Comparison of ENCODE assay signal across 23 cellular contexts in the genomic region with DNA sequence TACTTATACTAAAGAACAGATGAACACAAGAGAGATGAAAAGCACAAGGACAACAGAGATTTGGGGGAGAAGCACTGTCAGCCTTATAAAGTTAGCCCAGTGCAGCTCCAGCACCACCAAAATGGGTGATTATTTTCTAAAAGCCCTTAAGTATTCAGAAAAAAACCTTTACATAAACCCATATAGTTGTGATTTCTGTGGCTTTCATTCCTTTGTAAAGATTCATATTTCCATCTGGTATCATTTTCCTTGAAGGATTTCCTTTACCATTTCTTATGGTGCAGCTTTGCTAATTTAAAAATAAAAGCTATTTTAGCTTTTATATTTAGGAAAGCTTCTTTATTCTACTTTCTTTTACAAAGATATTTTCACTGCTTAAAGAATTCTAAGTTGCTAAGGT.
DNase-seq lines count a peak whose midpoint lies in the region; ATAC-seq and TF ChIP-seq lines count a peak whose summit lies in the region.
"Had no signal": no experiment of that assay in that cellular context is flagged by ENCODE, and none has a peak within 500 bp of the region (broad histone marks: within the 10 kb centered on the region; RNA-seq: fewer than 3 reads in every experiment).

No MANE protein-coding gene starts in this region.

- H4K20me1 ChIP-seq in PC-3 (ENCODE audit: low read length) = no peaks in the 10 kb centered on the region
- H4K20me1 ChIP-seq: BLaER1 treated with 17β-estradiol and CSF1 and Interleukin-3, amounts not matched to agents 10 nM and 100 nM had no signal

- peaks cover 29% of the 10 kb centered on the region for H3K9me3 Mint-ChIP-seq in endodermal cell
- H3K9me3 Mint-ChIP-seq: CD4-positive, alpha-beta T cell; CD8-positive, alpha-beta memory T cell had no signal

- no peak overlapping the region for H2BK5ac ChIP-seq in neuronal stem cell (ENCODE audit: low read length)

- no TSS peak for BruUV-seq in PC-3 (replicated peaks; lab: Mats Ljungman, UMichigan)

- H3F3A ChIP-seq in PC-3 (ENCODE audit: low read length, unreplicated experiment) = no peaks in the 10 kb centered on the region

- H2AK5ac ChIP-seq in neuronal stem cell (ENCODE audit: low read depth, low read length) = no peak overlapping the region

- H3K79me2 ChIP-seq in PC-3 (ENCODE audit: low read length) = no peaks in the 10 kb centered on the region

- H3K4me3 ChIP-seq in PC-3 (ENCODE audit: low read length) (no peak overlapping the region), neuronal stem cell (ENCODE audit: low read length in 2 of 2) (no peak overlapping the region), endodermal cell (ENCODE audit: low read length) (no peak overlapping the region)
- H3K4me3 ChIP-seq: A549; BLaER1 treated with 17β-estradiol and CSF1 and Interleukin-3, amounts not matched to agents 10 nM and 100 nM; GM12878; GM23338 had no signal

- POLR2A ChIA-PET in PC-3 (lab: Charles Lee; ENCODE audit: unreplicated experiment) = interaction anchor here (0.6 kb wide), 1 partner anchor 198 kb away, joined by 4 read pairs; no protein-coding TSS in a partner anchor

- H2BK15ac ChIP-seq in neuronal stem cell (ENCODE audit: low read length) = no peak overlapping the region

- no peak overlapping the region for H3K18ac ChIP-seq in neuronal stem cell (ENCODE audit: low read length)

- no peaks in the 10 kb centered on the region for H3K79me1 ChIP-seq in neuronal stem cell (ENCODE audit: low read depth, low read length)

- H3K9me2 ChIP-seq in PC-3 (replicated peaks; ENCODE audit: low read length) = no peaks in the 10 kb centered on the region

- TF ChIP-seq CTCF in PC-3 (conservative IDR thresholded peaks at IDR 0.05; ENCODE audit: low read depth, low read length) = no peak
- TF ChIP-seq CTCF in endodermal cell (conservative IDR thresholded peaks at IDR 0.05) = no peak

- H3K27me3 ChIP-seq in PC-3 (ENCODE audit: low read length) (no peaks in the 10 kb centered on the region), neuronal stem cell (ENCODE audit: control insufficient read depth in 3 of 3, insufficient read depth in 3 of 3, low read depth in 1 of 3, low read length in 3 of 3) (no peaks in the 10 kb centered on the region), endodermal cell (ENCODE audit: control insufficient read depth, insufficient read depth, low read length, poor library complexity, severe bottlenecking) (no peaks in the 10 kb centered on the region)
- H3K27me3 ChIP-seq: BE2C; BLaER1 treated with 17β-estradiol and CSF1 and Interleukin-3, amounts not matched to agents 10 nM and 100 nM had no signal

- H3K4me2 ChIP-seq in PC-3 (ENCODE audit: low read length) (peak overlapping the region; percentile 12), neuronal stem cell (ENCODE audit: insufficient read depth, low read length, poor library complexity, severe bottlenecking) (no peak overlapping the region)
- H3K4me2 ChIP-seq: A549; BLaER1 treated with 17β-estradiol and CSF1 and Interleukin-3, amounts not matched to agents 10 nM and 100 nM; GM23338 had no signal

- intact Hi-C loops in PC-3 (cut with micrococcal nuclease) = no loop called here

- H3K27me3 Mint-ChIP-seq in endodermal cell (ENCODE audit: insufficient read depth) = no peaks in the 10 kb centered on the region
- H3K27me3 Mint-ChIP-seq: CD4-positive, alpha-beta T cell had no signal

- H3K36me3 Mint-ChIP-seq in endodermal cell (ENCODE audit: low read depth) = peaks cover 10% of the 10 kb centered on the region
- H3K36me3 Mint-ChIP-seq: CD14-positive monocyte; CD8-positive, alpha-beta memory T cell had no signal

- peaks cover 14% of the 10 kb centered on the region for H3K4me1 ChIP-seq in PC-3 (ENCODE audit: insufficient read depth, low read length)
- H3K4me1 ChIP-seq in neuronal stem cell (ENCODE audit: control insufficient read depth in 2 of 2, insufficient read depth in 1 of 2, low read depth in 1 of 2, low read length in 2 of 2) = no peaks in the 10 kb centered on the region
- no peaks in the 10 kb centered on the region for H3K4me1 ChIP-seq in endodermal cell (ENCODE audit: control insufficient read depth, insufficient read depth, low read length)
- H3K4me1 ChIP-seq: BE2C; BLaER1 treated with 17β-estradiol and CSF1 and Interleukin-3, amounts not matched to agents 10 nM and 100 nM had no signal

- no peak overlapping the region for H4K91ac ChIP-seq in neuronal stem cell (ENCODE audit: low read depth, low read length, poor library complexity)

- H3K23ac ChIP-seq in neuronal stem cell (ENCODE audit: low read depth, low read length, poor library complexity) = no peak overlapping the region

- H3K9me3 ChIP-seq in PC-3 (ENCODE audit: low read length) (no peaks in the 10 kb centered on the region), neuronal stem cell (replicated peaks in 1 of 2; ENCODE audit: control insufficient read depth in 2 of 2, insufficient read depth in 1 of 2, low read depth in 1 of 2, low read length in 2 of 2) (peaks cover 5 to 21% of the 10 kb centered on the region in 2 donors), endodermal cell (ENCODE audit: control insufficient read depth, low read length) (peaks cover 7% of the 10 kb centered on the region)
- H3K9me3 ChIP-seq: BE2C had no signal

- H2BK12ac ChIP-seq in neuronal stem cell (ENCODE audit: low read length) = no peak overlapping the region

- no peak overlapping the region for H3K4me3 Mint-ChIP-seq in endodermal cell
- H3K4me3 Mint-ChIP-seq: CD14-positive monocyte; CD4-positive, alpha-beta T cell; CD8-positive, alpha-beta memory T cell; GM23338; H9 had no signal

- H3K27ac Mint-ChIP-seq in endodermal cell = no peak overlapping the region
- H3K27ac Mint-ChIP-seq: CD14-positive monocyte; CD4-positive, alpha-beta T cell; CD8-positive, alpha-beta memory T cell; GM23338; H9 had no signal

- no peak overlapping the region for H4K8ac ChIP-seq in neuronal stem cell (ENCODE audit: low read depth, low read length)

- ATAC-seq in PC-3 (no peak), HG03139 (IDR thresholded peaks at IDR 0.05; ENCODE audit: unreplicated experiment) (no peak)
- ATAC-seq: A549, GM12878, GM23338, HCT116 had no signal

- no peaks in the 10 kb centered on the region for H3K4me1 Mint-ChIP-seq in endodermal cell
- H3K4me1 Mint-ChIP-seq: CD14-positive monocyte; CD8-positive, alpha-beta memory T cell; GM23338 had no signal

- CTCF ChIA-PET in PC-3 (lab: Charles Lee) = no interaction called here

- H3K36me3 ChIP-seq in PC-3 (ENCODE audit: low read depth, low read length) (no peaks in the 10 kb centered on the region), neuronal stem cell (replicated peaks in 1 of 2; ENCODE audit: control insufficient read depth in 2 of 2, insufficient read depth in 2 of 2, low read length in 2 of 2) (peaks cover 0 to 1% of the 10 kb centered on the region in 2 donors), endodermal cell (ENCODE audit: control insufficient read depth, insufficient read depth, low read length) (no peaks in the 10 kb centered on the region)
- H3K36me3 ChIP-seq: BE2C; BLaER1 treated with 17β-estradiol and CSF1 and Interleukin-3, amounts not matched to agents 10 nM and 100 nM had no signal

- no peak overlapping the region for H3K14ac ChIP-seq in neuronal stem cell (ENCODE audit: low read length)

- H3K27ac ChIP-seq in PC-3 (ENCODE audit: low read length) = no peak overlapping the region
- H3K27ac ChIP-seq in neuronal stem cell (replicated peaks; ENCODE audit: low read length) = no peak overlapping the region
- no peak overlapping the region for H3K27ac ChIP-seq in endodermal cell (ENCODE audit: low read depth, low read length)
- H3K27ac ChIP-seq: A549; BLaER1 treated with 17β-estradiol and CSF1 and Interleukin-3, amounts not matched to agents 10 nM and 100 nM had no signal

- no peak overlapping the region for H3K4ac ChIP-seq in neuronal stem cell (ENCODE audit: low read length)

- H3K9ac ChIP-seq in PC-3 (ENCODE audit: low read length) (no peak overlapping the region), neuronal stem cell (ENCODE audit: low read depth, low read length, poor library complexity) (no peak overlapping the region), endodermal cell (ENCODE audit: extremely low read depth, low read length, poor library complexity, severe bottlenecking) (no peak overlapping the region)
- H3K9ac ChIP-seq: BLaER1 treated with 17β-estradiol and CSF1 and Interleukin-3, amounts not matched to agents 10 nM and 100 nM had no signal

- DNase-seq in PC-3 (no peak), fibroblast of peridontal ligament (ENCODE audit: extremely low read depth) (peak; percentile 67), neuronal stem cell (ENCODE audit: low spot score) (no peak), retina (no peak), endodermal cell (no peak)
- DNase-seq: 8988T; ACHN; AML-193; BE2C; CD4-positive, alpha-beta T cell; CD8-positive, alpha-beta memory T cell; DMS 273 treated with DMSO at 0.1 percent for 48 hours; DMS79; EL; GDM1; H9 had no signal

- H2BK120ac ChIP-seq in neuronal stem cell (ENCODE audit: low read depth, low read length) = no peak overlapping the region

- no peak overlapping the region for H2AFZ ChIP-seq in PC-3 (ENCODE audit: low read length)
- H2AFZ ChIP-seq in neuronal stem cell (ENCODE audit: low read length) = peak overlapping the region; percentile 25
- H2AFZ ChIP-seq: GM23338 had no signal
